Comparison of ENCODE assay signal across 16 cellular contexts in genomic region chr15:81061490-81062235, GRCh38.
A peak's percentile ranks its signal among the peaks of the same experiment; 100 is the strongest.
DNase-seq lines count a peak whose midpoint lies in the region; ATAC-seq, FAIRE-seq and TF ChIP-seq lines count a peak whose summit lies in the region.
"Had no signal": no experiment of that assay in that cellular context is flagged by ENCODE, and none has a peak within 500 bp of the region (broad histone marks: within the 10 kb centered on the region; RNA-seq: fewer than 3 reads in every experiment).

No MANE protein-coding gene starts in this region.

- H2AFZ ChIP-seq in HepG2 (ENCODE audit: low read length) (no peak overlapping the region), astrocyte (ENCODE audit: low read depth, low read length) (no peak overlapping the region), osteoblast (ENCODE audit: low read length) (no peak overlapping the region)
- H2AFZ ChIP-seq: GM23338 had no signal

- no TSS peak for BruUV-seq in HepG2 (replicated peaks; lab: Mats Ljungman, UMichigan)

- no peaks in the 10 kb centered on the region for H3K36me3 Mint-ChIP-seq in astrocyte (ENCODE audit: low read depth, unreplicated experiment)
- H3K36me3 Mint-ChIP-seq: CD4-positive, CD25-positive, alpha-beta regulatory T cell had no signal

- FAIRE-seq in HepG2 (lab: Jason Lieb, UNC) (no peak), astrocyte (lab: Jason Lieb, UNC) (no peak)
- FAIRE-seq: GM12892 had no signal

- CTCF ChIA-PET in HepG2 (lab: Yijun Ruan, JAX; ENCODE audit: low intra/inter-chr PET ratio, low total read pairs): no interaction called here

- no peak overlapping the region for H3K4me3 Mint-ChIP-seq in astrocyte (ENCODE audit: unreplicated experiment)
- H3K4me3 Mint-ChIP-seq: CD4-positive, CD25-positive, alpha-beta regulatory T cell; GM23338; IgD-negative memory B cell had no signal

- POLR2A ChIA-PET in HepG2 (lab: Yijun Ruan, JAX): no interaction called here

- H3K27ac Mint-ChIP-seq in astrocyte (ENCODE audit: unreplicated experiment): no peak overlapping the region
- H3K27ac Mint-ChIP-seq: CD4-positive, CD25-positive, alpha-beta regulatory T cell; GM23338; IgD-negative memory B cell had no signal

- no peak overlapping the region for H3K4me2 ChIP-seq in HepG2 (ENCODE audit: low read depth, low read length)
- no peak overlapping the region for H3K4me2 ChIP-seq in astrocyte (ENCODE audit: low read length)
- no peak overlapping the region for H3K4me2 ChIP-seq in osteoblast (ENCODE audit: insufficient read depth, low read length)
- H3K4me2 ChIP-seq: BLaER1, GM23338 had no signal

- H3K36me3 ChIP-seq in liver (ENCODE audit: control insufficient read depth in 4 of 4, insufficient read depth in 3 of 4, low read depth in 1 of 4, low read length in 3 of 4) (no peaks in the 10 kb centered on the region), HepG2 (replicated peaks in 1 of 2; ENCODE audit: control insufficient read depth in 1 of 2, insufficient read depth in 2 of 2, low read length in 2 of 2) (no peaks in the 10 kb centered on the region), astrocyte (ENCODE audit: insufficient read depth, low read length) (no peaks in the 10 kb centered on the region), right lobe of liver (no peaks in the 10 kb centered on the region), osteoblast (ENCODE audit: insufficient read depth, low read length) (no peaks in the 10 kb centered on the region)
- H3K36me3 ChIP-seq: BLaER1 had no signal

- 64% methylated on average over 5 of the region's 5 CpGs for WGBS in liver
- 19% methylated on average over 5 of the region's 5 CpGs for WGBS in HepG2 (ENCODE audit: low lambda C conversion rate)
- WGBS in right lobe of liver (ENCODE audit: insufficient coverage, low coverage, low lambda C conversion rate, missing lambda C conversion rate): 49% methylated on average over 5 of the region's 5 CpGs

- H3K9ac ChIP-seq in liver (ENCODE audit: low read depth in 1 of 2, low read length in 2 of 2) (no peak overlapping the region), HepG2 (ENCODE audit: insufficient read depth, low read depth, low read length) (no peak overlapping the region), astrocyte (ENCODE audit: low read length) (no peak overlapping the region)
- H3K9ac ChIP-seq: BLaER1 had no signal

- H3K9me3 Mint-ChIP-seq in astrocyte (ENCODE audit: unreplicated experiment): peaks cover 6% of the 10 kb centered on the region
- H3K9me3 Mint-ChIP-seq: GM23338, IgD-negative memory B cell had no signal

- intact Hi-C loops in HepG2 (cut with micrococcal nuclease; ENCODE audit: unreplicated experiment) (no loop called here), right lobe of liver (cut with DNase I) (no loop called here)

- H3K27me3 Mint-ChIP-seq in astrocyte (ENCODE audit: low read depth, unreplicated experiment): no peaks in the 10 kb centered on the region

- TF ChIP-seq RAD21 in liver (IDR thresholded peaks at IDR 0.05) (peak in 1 of 2 donors; percentile 35), HepG2 (CRISPR knock-in tag; IDR thresholded peaks at IDR 0.05) (no peak)

- TF ChIP-seq EP300 in HepG2 (IDR thresholded peaks at IDR 0.05; ENCODE audit: low read depth in 2 of 2, low read length in 2 of 2) (no peak), HepG2 (CRISPR knock-in tag; IDR thresholded peaks at IDR 0.05; ENCODE audit: borderline replicate concordance) (no peak)

- in situ Hi-C loops in HepG2 (cut with HindIII; ENCODE audit: extremely low pct_ligation_motif_present, low pct_unique_long_range_greater_than_20kb): no loop called here

- TF ChIP-seq CTCF in liver (IDR thresholded peaks at IDR 0.05; ENCODE audit: low read depth, low read length, missing input control): no peak
- no peak for TF ChIP-seq CTCF in HepG2 (CRISPR knock-in tag; IDR thresholded peaks at IDR 0.05)
- no peak for TF ChIP-seq CTCF in astrocyte (IDR thresholded peaks at IDR 0.05; ENCODE audit: insufficient read depth, low read depth, low read length)
- no peak for TF ChIP-seq CTCF in right lobe of liver (IDR thresholded peaks at IDR 0.05)
- no peak for TF ChIP-seq CTCF in osteoblast (IDR thresholded peaks at IDR 0.05; ENCODE audit: extremely low read depth, low read depth, low read length)

- peaks cover 9% of the 10 kb centered on the region for H3K4me1 Mint-ChIP-seq in astrocyte (ENCODE audit: low read depth, unreplicated experiment)
- H3K4me1 Mint-ChIP-seq: GM23338 had no signal

- H3K27me3 ChIP-seq in liver (ENCODE audit: control insufficient read depth in 4 of 4, insufficient read depth in 4 of 4, low read length in 3 of 4) (no peaks in the 10 kb centered on the region), HepG2 (ENCODE audit: control insufficient read depth in 1 of 2, insufficient read depth in 2 of 2, low read length in 2 of 2) (no peaks in the 10 kb centered on the region), astrocyte (ENCODE audit: insufficient read depth, low read length) (no peaks in the 10 kb centered on the region), right lobe of liver (no peaks in the 10 kb centered on the region), osteoblast (ENCODE audit: insufficient read depth, low read length) (peaks cover 4% of the 10 kb centered on the region)
- H3K27me3 ChIP-seq: BLaER1 had no signal

- H3K79me2 ChIP-seq in HepG2 (ENCODE audit: insufficient read depth, low read length): no peaks in the 10 kb centered on the region
- no peaks in the 10 kb centered on the region for H3K79me2 ChIP-seq in astrocyte (ENCODE audit: insufficient read depth, low read length)
- H3K79me2 ChIP-seq in osteoblast (ENCODE audit: insufficient read depth, low read length): no peaks in the 10 kb centered on the region

- H3K27ac ChIP-seq in liver (ENCODE audit: low read depth in 1 of 2, low read length in 2 of 2) (peak overlapping the region; percentile 11 to 29), HepG2 (ENCODE audit: extremely low read length, insufficient read depth, low read length) (no peak overlapping the region), astrocyte (ENCODE audit: low read depth, low read length) (no peak overlapping the region), right lobe of liver (peak overlapping the region in 2 of 3 donors; percentile 18 to 30), osteoblast (ENCODE audit: low read depth, low read length) (no peak overlapping the region)
- H3K27ac ChIP-seq: BLaER1 had no signal

- H3K4me3 ChIP-seq in liver (ENCODE audit: low read depth in 1 of 3, low read length in 3 of 3): no peak overlapping the region
- H3K4me3 ChIP-seq in HepG2 (replicated peaks in 1 of 3; ENCODE audit: insufficient read depth in 1 of 3, low read depth in 2 of 3, low read length in 3 of 3): no peak overlapping the region
- H3K4me3 ChIP-seq in astrocyte (ENCODE audit: insufficient read depth, low read depth, low read length): no peak overlapping the region
- H3K4me3 ChIP-seq in right lobe of liver: no peak overlapping the region
- H3K4me3 ChIP-seq in osteoblast (ENCODE audit: insufficient read depth, low read length): no peak overlapping the region
- H3K4me3 ChIP-seq: BLaER1, GM23338 had no signal

- H4K20me1 ChIP-seq in HepG2 (ENCODE audit: insufficient read depth, low read length): no peaks in the 10 kb centered on the region
- no peaks in the 10 kb centered on the region for H4K20me1 ChIP-seq in astrocyte (ENCODE audit: insufficient read depth, low read length)
- H4K20me1 ChIP-seq in osteoblast (ENCODE audit: insufficient read depth, low read length): no peaks in the 10 kb centered on the region
- H4K20me1 ChIP-seq: BLaER1 had no signal

- DNase-seq in HepG2 (ENCODE audit: low spot score) (no peak), astrocyte (ENCODE audit: low read depth) (peak; percentile 69), right lobe of liver (peak in 1 of 3 donors; percentile 69), osteoblast (ENCODE audit: insufficient read length, low spot score, missing footprints) (no peak), NCI-H1105 treated with DMSO at 0.1 percent for 48 hours (lab: John Stamatoyannopoulos, UW) (no peak)
- DNase-seq: 8988T; AML-193; CD4-positive, CD25-positive, alpha-beta regulatory T cell; H7; KG1 had no signal

- ATAC-seq in HepG2 (no peak), right lobe of liver (peak; percentile 85 to 95 (median 88)), HG03135 (IDR thresholded peaks at IDR 0.05; ENCODE audit: unreplicated experiment) (no peak)
- ATAC-seq: GM23338 had no signal

- H3K9me3 ChIP-seq in liver (ENCODE audit: control insufficient read depth in 4 of 4, low read length in 3 of 4): no peaks in the 10 kb centered on the region
- no peaks in the 10 kb centered on the region for H3K9me3 ChIP-seq in HepG2 (ENCODE audit: low read length)
- H3K9me3 ChIP-seq in astrocyte (ENCODE audit: insufficient read depth, low read depth, low read length): no peaks in the 10 kb centered on the region
- no peaks in the 10 kb centered on the region for H3K9me3 ChIP-seq in right lobe of liver
- no peaks in the 10 kb centered on the region for H3K9me3 ChIP-seq in osteoblast (ENCODE audit: low read depth, low read length)

- H3K4me1 ChIP-seq in liver (ENCODE audit: control insufficient read depth in 4 of 4, insufficient read depth in 4 of 4, low read length in 3 of 4) (peaks cover 5 to 29% (median 22%) of the 10 kb centered on the region in 4 donors), HepG2 (ENCODE audit: insufficient read depth, low read length) (no peaks in the 10 kb centered on the region), astrocyte (ENCODE audit: insufficient read depth, low read length) (no peaks in the 10 kb centered on the region), right lobe of liver (peaks cover 0 to 26% (median 5%) of the 10 kb centered on the region in 4 donors), osteoblast (ENCODE audit: insufficient read depth, low read length) (no peaks in the 10 kb centered on the region)
- H3K4me1 ChIP-seq: BLaER1 had no signal

- no peak for TF ChIP-seq POLR2A in HepG2 (IDR thresholded peaks at IDR 0.05; ENCODE audit: insufficient read depth in 1 of 2, low read depth in 2 of 2, low read length in 2 of 2)
- no peak for TF ChIP-seq POLR2A in right lobe of liver (IDR thresholded peaks at IDR 0.05)

TF ChIP-seq in liver, 16 proteins besides CTCF, POLR2A, EP300 and RAD21 (continues in another document):
- TF ChIP-seq HNF4G (IDR thresholded peaks at IDR 0.05): peak; percentile 86
- TF ChIP-seq FOXA1 (IDR thresholded peaks at IDR 0.05): no peak

TF ChIP-seq in HepG2, 621 proteins besides CTCF, POLR2A, EP300 and RAD21 (continues in another document):
- no peak for TF ChIP-seq ZNF710 (CRISPR knock-in tag; IDR thresholded peaks at IDR 0.05; ENCODE audit: borderline replicate concordance)

Comparison
In these comparisons a context has a peak if more than half of its experiments do, and no peak if none do; other contexts are left out.
1. H3K27ac ChIP-seq: peak in liver (2 of 2) and right lobe of liver (2 of 3); none in HepG2 (single experiment), astrocyte (single experiment) and osteoblast (single experiment).
2. ATAC-seq: peak in right lobe of liver (4 of 4); none in HepG2 (single experiment) and HG03135 (single experiment).